20 cellular contexts compared by ENCODE assay signal in genomic region chr5:59358005-59358404, GRCh38.
DNase-seq lines count a peak whose midpoint lies in the region; ATAC-seq and TF ChIP-seq lines count a peak whose summit lies in the region.
"Had no signal": no experiment of that assay in that cellular context is flagged by ENCODE, and none has a peak within 500 bp of the region (broad histone marks: within the 10 kb centered on the region; RNA-seq: fewer than 3 reads in every experiment).

No MANE protein-coding gene starts in this region.

- TF ChIP-seq CTCF in heart left ventricle (IDR thresholded peaks at IDR 0.05), result no peak
- no peak for TF ChIP-seq CTCF in neural crest cell (conservative IDR thresholded peaks at IDR 0.05)
- no peak for TF ChIP-seq CTCF in uterus (IDR thresholded peaks at IDR 0.05)
- no peak for TF ChIP-seq CTCF in MCF 10A (IDR thresholded peaks at IDR 0.05; ENCODE audit: unreplicated experiment)

- no peak for ATAC-seq in heart left ventricle
- no peak for ATAC-seq in left cardiac atrium
- ATAC-seq in right cardiac atrium, result no peak
- no peak for ATAC-seq in GM18505 (IDR thresholded peaks at IDR 0.05; ENCODE audit: unreplicated experiment)
- ATAC-seq: Panc1; stimulated activated effector memory CD8-positive, alpha-beta T cell treated with anti-CD3 and anti-CD28 coated beads, Interleukin-12 subunit alpha, Interleukin-12 subunit beta, amount 100 ng/mL, for 72 hours had no signal

- POLR2A ChIA-PET in MCF 10A (lab: Yijun Ruan, JAX), result no interaction called here

- intact Hi-C loops in heart left ventricle (cut with DNase I), result loop anchor here in 2 of 10 donors (5.0 to 10.0 kb wide), 2 partner anchors 63 to 321 kb away; no protein-coding TSS in a partner anchor
- intact Hi-C loops in left cardiac atrium (cut with DNase I), result no loop called here
- intact Hi-C loops in right cardiac atrium (cut with DNase I), result loop anchor here in 1 of 4 donors (10.0 kb wide), 1 partner anchor 73 kb away; no protein-coding TSS in a partner anchor
- intact Hi-C loops in uterus (cut with DNase I; ENCODE audit: low total_unique reads), result no loop called here
- intact Hi-C loops in MCF 10A (cut with micrococcal nuclease), result no loop called here

- no peaks in the 10 kb centered on the region for H3K9me3 ChIP-seq in heart left ventricle
- H3K9me3 ChIP-seq in right cardiac atrium (ENCODE audit: control insufficient read depth, low read length), result no peaks in the 10 kb centered on the region
- no peaks in the 10 kb centered on the region for H3K9me3 ChIP-seq in uterus

- H3K36me3 Mint-ChIP-seq in neural crest cell (ENCODE audit: low read depth), result no peaks in the 10 kb centered on the region
- peaks cover 8% of the 10 kb centered on the region for H3K36me3 Mint-ChIP-seq in MCF 10A (ENCODE audit: insufficient read depth, unreplicated experiment)
- H3K36me3 Mint-ChIP-seq: activated naive CD8-positive, alpha-beta T cell treated with anti-CD3 and anti-CD28 coated beads for 36 hours; stimulated activated effector memory CD8-positive, alpha-beta T cell treated with anti-CD3 and anti-CD28 coated beads, Interleukin-12 subunit alpha, Interleukin-12 subunit beta, amount 100 ng/mL, for 72 hours had no signal

- no TSS peak for BruUV-seq in MCF 10A (replicated peaks; lab: Mats Ljungman, UMichigan)

- H3K27ac Mint-ChIP-seq in neural crest cell (ENCODE audit: unreplicated experiment) (no peak overlapping the region), MCF 10A (ENCODE audit: low read depth, unreplicated experiment) (no peak overlapping the region)
- H3K27ac Mint-ChIP-seq: activated naive CD8-positive, alpha-beta T cell treated with anti-CD3 and anti-CD28 coated beads for 36 hours; effector memory CD8-positive, alpha-beta T cell; stimulated activated effector memory CD8-positive, alpha-beta T cell treated with anti-CD3 and anti-CD28 coated beads, Interleukin-12 subunit alpha, Interleukin-12 subunit beta, amount 100 ng/mL, for 72 hours had no signal

- H3K27me3 ChIP-seq in heart left ventricle (no peaks in the 10 kb centered on the region), right cardiac atrium (ENCODE audit: control insufficient read depth, insufficient read depth) (no peaks in the 10 kb centered on the region), uterus (no peaks in the 10 kb centered on the region)

- H3K36me3 ChIP-seq in heart left ventricle, result no peaks in the 10 kb centered on the region
- H3K36me3 ChIP-seq in uterus, result no peaks in the 10 kb centered on the region

- H3K4me1 Mint-ChIP-seq in neural crest cell, result peaks cover 35% of the 10 kb centered on the region
- no peaks in the 10 kb centered on the region for H3K4me1 Mint-ChIP-seq in MCF 10A (ENCODE audit: insufficient read depth, unreplicated experiment)
- H3K4me1 Mint-ChIP-seq: stimulated activated effector memory CD8-positive, alpha-beta T cell treated with anti-CD3 and anti-CD28 coated beads, Interleukin-12 subunit alpha, Interleukin-12 subunit beta, amount 100 ng/mL, for 72 hours had no signal

- H3K27ac ChIP-seq in heart left ventricle (peak overlapping the region in 10 of 12 donors; percentile 29 to 80 (median 76)), right cardiac atrium (ENCODE audit: low read length) (peak overlapping the region; percentile 47), uterus (peak overlapping the region; percentile 61 to 64)
- H3K27ac ChIP-seq: C4-2B had no signal

- H3K4me3 ChIP-seq in heart left ventricle, result peak overlapping the region in 7 of 12 donors; percentile 1 to 56 (median 6)
- H3K4me3 ChIP-seq in right cardiac atrium (ENCODE audit: low read length), result no peak overlapping the region
- no peak overlapping the region for H3K4me3 ChIP-seq in uterus

- no peaks in the 10 kb centered on the region for H3K27me3 Mint-ChIP-seq in neural crest cell (ENCODE audit: low read depth)
- no peaks in the 10 kb centered on the region for H3K27me3 Mint-ChIP-seq in MCF 10A (ENCODE audit: insufficient read depth, unreplicated experiment)

- H3K9me3 Mint-ChIP-seq in neural crest cell (no peaks in the 10 kb centered on the region), MCF 10A (ENCODE audit: unreplicated experiment) (no peaks in the 10 kb centered on the region)
- H3K9me3 Mint-ChIP-seq: activated naive CD8-positive, alpha-beta T cell treated with anti-CD3 and anti-CD28 coated beads for 36 hours; effector memory CD8-positive, alpha-beta T cell; stimulated activated effector memory CD8-positive, alpha-beta T cell treated with anti-CD3 and anti-CD28 coated beads, Interleukin-12 subunit alpha, Interleukin-12 subunit beta, amount 100 ng/mL, for 72 hours had no signal

- WGBS in heart left ventricle, 4 donors, result 41 to 54% (median 53%) methylated on average over 2 of the region's 2 CpGs
- 45% methylated on average over 2 of the region's 2 CpGs for WGBS in right cardiac atrium

- TF ChIP-seq POLR2A in heart left ventricle (IDR thresholded peaks at IDR 0.05) (no peak), uterus (IDR thresholded peaks at IDR 0.05) (no peak), GM18505 (IDR thresholded peaks at IDR 0.05; ENCODE audit: borderline replicate concordance, extremely low read depth, insufficient read depth, insufficient read length) (no peak)

- H3K4me3 Mint-ChIP-seq in neural crest cell (peak overlapping the region; percentile 11), MCF 10A (ENCODE audit: unreplicated experiment) (no peak overlapping the region)
- H3K4me3 Mint-ChIP-seq: activated naive CD8-positive, alpha-beta T cell treated with anti-CD3 and anti-CD28 coated beads for 36 hours; effector memory CD8-positive, alpha-beta T cell; stimulated activated effector memory CD8-positive, alpha-beta T cell treated with anti-CD3 and anti-CD28 coated beads, Interleukin-12 subunit alpha, Interleukin-12 subunit beta, amount 100 ng/mL, for 72 hours had no signal

- H3K4me1 ChIP-seq in heart left ventricle, result peaks cover 0 to 35% (median 21%) of the 10 kb centered on the region in 12 donors
- no peaks in the 10 kb centered on the region for H3K4me1 ChIP-seq in right cardiac atrium (ENCODE audit: control insufficient read depth, insufficient read depth, low read length)
- H3K4me1 ChIP-seq in uterus, result no peaks in the 10 kb centered on the region

- DNase-seq in heart left ventricle, result no peak
- no peak for DNase-seq in left cardiac atrium
- no peak for DNase-seq in right cardiac atrium
- DNase-seq in neural crest cell (ENCODE audit: low read depth, low spot score), result no peak
- DNase-seq in uterus, result no peak
- DNase-seq in MCF 10A (ENCODE audit: unreplicated experiment), result no peak
- DNase-seq in RKO (ENCODE audit: low spot score), result no peak
- DNase-seq: activated naive CD8-positive, alpha-beta T cell treated with anti-CD3 and anti-CD28 coated beads for 36 hours; activated T-cell treated with anti-CD3 and anti-CD28 coated beads, Interleukin-2, amount 50 U/mL, for 48 hours; DMS53; effector memory CD8-positive, alpha-beta T cell; NCI-H2081; NCI-H526; nucleus accumbens; SW 1271; trophoblast cell had no signal

- CTCF ChIA-PET in MCF 10A (lab: Yijun Ruan, JAX), result interaction anchor here (1.0 to 22.0 kb wide), 6 partner anchors 9 to 168 kb away, joined by 3 to 359 read pairs (median 9); no protein-coding TSS in a partner anchor

Comparison
In these comparisons a context has a peak if more than half of its experiments do, and no peak if none do; other contexts are left out.
1. H3K4me3 ChIP-seq: peak in heart left ventricle (7 of 12); none in right cardiac atrium (single experiment) and uterus (0 of 2).
2. Peak in every context shown above with its lines, with median percentiles within 50 percentile points of each other: H3K27ac ChIP-seq.